28 cellular contexts compared by ENCODE assay signal in genomic region chr1:59709333-59709732, GRCh38.
"Had no signal": no experiment of that assay in that cellular context is flagged by ENCODE, and none has a peak within 500 bp of the region (broad histone marks: within the 10 kb centered on the region; RNA-seq: fewer than 3 reads in every experiment).

No MANE protein-coding gene starts in this region.

- H3K9me3 ChIP-seq: adrenal gland, body of pancreas, breast epithelium had no signal

- ATAC-seq: activated naive CD4-positive, alpha-beta T cell treated with anti-CD3 and anti-CD28 coated beads, Interleukin-2, amount 50 U/mL, for 72 hours; activated T-cell treated with anti-CD3 and anti-CD28 coated beads, Interleukin-2, amount 50 U/mL, for 4 hours; body of pancreas; Panc1 had no signal

- H3K27me3 Mint-ChIP-seq: activated CD4-positive, alpha-beta memory T cell treated with anti-CD3 and anti-CD28 coated beads for 36 hours had no signal

- H3K9me3 Mint-ChIP-seq: activated T-cell treated with anti-CD3 and anti-CD28 coated beads, Interleukin-2, amount 50 U/mL, for 4 hours had no signal

- H3K27ac Mint-ChIP-seq: activated CD4-positive, alpha-beta memory T cell treated with anti-CD3 and anti-CD28 coated beads for 36 hours; activated CD4-positive, alpha-beta T cell treated with anti-CD3 and anti-CD28 coated beads, Interleukin-2, amount 10 ng/mL, durations not matched to agents 7 days and 5 days; activated naive CD4-positive, alpha-beta T cell treated with anti-CD3 and anti-CD28 coated beads for 36 hours; activated naive CD4-positive, alpha-beta T cell treated with anti-CD3 and anti-CD28 coated beads, Interleukin-2, amount 50 U/mL, for 72 hours; activated T-helper 1 cell treated with anti-CD3 and anti-CD28 coated beads, Interleukin-12 subunit alpha, Interleukin-12 subunit beta, Interleukin-2, Interleukin-4 antibody, amounts not matched to agents 30 ng/mL and 10 ng/mL and 1 ng/mL, durations not matched to agents 14 hours and 24 hours and 36 hours; T-helper 1 cell treated with Interleukin-12 subunit alpha and Interleukin-12 subunit beta and Interleukin-4 antibody, amounts not matched to agents 30 μg/mL and 1 μg/mL, for 36 hours; T-helper 2 cell treated with Interferon-gamma antibody and Interleukin-4, amounts not matched to agents 5 μg/mL and 100 μg/mL, for 36 hours had no signal

- H3K4me3 ChIP-seq: adrenal gland, body of pancreas, breast epithelium, SJCRH30, SK-N-MC had no signal

- H3K4me1 ChIP-seq: breast epithelium had no signal

- H3K4me1 Mint-ChIP-seq: activated CD4-positive, alpha-beta T cell treated with anti-CD3 and anti-CD28 coated beads, Interleukin-2, amount 10 ng/mL, durations not matched to agents 7 days and 5 days had no signal

- H3K27ac ChIP-seq: adrenal gland, body of pancreas, breast epithelium, SJCRH30, SK-N-MC had no signal

- H3K36me3 ChIP-seq: adrenal gland, breast epithelium, SJCRH30 had no signal

- H3K27me3 ChIP-seq: adrenal gland, body of pancreas, breast epithelium, SJCRH30 had no signal

- H3K36me3 Mint-ChIP-seq: activated CD4-positive, alpha-beta memory T cell treated with anti-CD3 and anti-CD28 coated beads for 36 hours had no signal

- H3K4me3 Mint-ChIP-seq: activated CD4-positive, alpha-beta memory T cell treated with anti-CD3 and anti-CD28 coated beads for 36 hours; activated CD4-positive, alpha-beta T cell treated with anti-CD3 and anti-CD28 coated beads, Interleukin-2, amount 10 ng/mL, durations not matched to agents 7 days and 5 days; activated naive CD4-positive, alpha-beta T cell treated with anti-CD3 and anti-CD28 coated beads for 36 hours; activated T-cell treated with anti-CD3 and anti-CD28 coated beads, Interleukin-2, amount 50 U/mL, for 4 hours; activated T-helper 1 cell treated with anti-CD3 and anti-CD28 coated beads, Interleukin-12 subunit alpha, Interleukin-12 subunit beta, Interleukin-2, Interleukin-4 antibody, amounts not matched to agents 30 ng/mL and 10 ng/mL and 1 ng/mL, durations not matched to agents 14 hours and 24 hours and 36 hours; T-helper 1 cell treated with Interleukin-12 subunit alpha and Interleukin-12 subunit beta and Interleukin-4 antibody, amounts not matched to agents 30 μg/mL and 1 μg/mL, for 36 hours; T-helper 2 cell treated with Interferon-gamma antibody and Interleukin-4, amounts not matched to agents 5 μg/mL and 100 μg/mL, for 36 hours had no signal

- DNase-seq: activated CD4-positive, alpha-beta memory T cell treated with anti-CD3 and anti-CD28 coated beads for 36 hours; activated CD4-positive, alpha-beta T cell treated with anti-CD3 and anti-CD28 coated beads, Interleukin-2, amount 10 ng/mL, durations not matched to agents 7 days and 5 days; activated CD8-positive, alpha-beta memory T cell treated with anti-CD3 and anti-CD28 coated beads, Interleukin-2, amount 50 U/mL, for 4 hours; activated gamma-delta T cell treated with Interleukin-2 at 50 U/mL for 16 hours; activated naive CD4-positive, alpha-beta T cell treated with anti-CD3 and anti-CD28 coated beads for 36 hours; activated T-cell treated with anti-CD3 and anti-CD28 coated beads for 4 hours; activated T-cell treated with anti-CD3 and anti-CD28 coated beads, Interleukin-2, amount 50 U/mL, for 4 hours; adrenal gland; body of pancreas; Karpas-422; KBM-7; NCI-H1105; NCI-H1417 treated with DMSO at 0.1 percent for 48 hours; NCI-H187 treated with DMSO at 0.1 percent for 48 hours; NCI-H2081; NCI-H2171 treated with DMSO at 0.1 percent for 48 hours; NCI-H226; NCI-H446 treated with DMSO at 0.1 percent for 48 hours; NCI-H524 treated with DMSO at 0.1 percent for 48 hours; SHP77; SJCRH30 had no signal
